In genomic region chr18:78457011-78457410, GRCh38 we compare ENCODE assay signal across 8 cellular contexts.
"Had no signal": no experiment of that assay in that cellular context is flagged by ENCODE, and none has a peak within 500 bp of the region (broad histone marks: within the 10 kb centered on the region; RNA-seq: fewer than 3 reads in every experiment).

No MANE protein-coding gene starts in this region.

- H2AFZ ChIP-seq: GM23248 had no signal

- H3K27ac ChIP-seq: GM23248, HL-60 had no signal

- H3K36me3 Mint-ChIP-seq: IgD-negative memory B cell had no signal

- H3K9ac ChIP-seq: GM23248 had no signal

- H3K9me3 Mint-ChIP-seq: H9 had no signal

- H3K4me3 ChIP-seq: GM23248 had no signal

- H3K4me3 Mint-ChIP-seq: H9, IgD-negative memory B cell had no signal

- H3K27ac Mint-ChIP-seq: H9, IgD-negative memory B cell had no signal

- ATAC-seq: HepG2 had no signal

- H3K27me3 Mint-ChIP-seq: IgD-negative memory B cell had no signal

- DNase-seq: GM23248, GOT3, H9, HCEC 1CT, KBM-7 had no signal

- H3K4me1 Mint-ChIP-seq: IgD-negative memory B cell had no signal
